10 cellular contexts compared by ENCODE assay signal in genomic region chr21:37452222-37452621, GRCh38.
DNase-seq lines count a peak whose midpoint lies in the region; ATAC-seq and TF ChIP-seq lines count a peak whose summit lies in the region.
"Had no signal": no experiment of that assay in that cellular context is flagged by ENCODE, and none has a peak within 500 bp of the region (broad histone marks: within the 10 kb centered on the region; RNA-seq: fewer than 3 reads in every experiment).

No MANE protein-coding gene starts in this region.

- H3K9me3 Mint-ChIP-seq in chondrocyte (ENCODE audit: low read depth), result no peaks in the 10 kb centered on the region

- no peak for TF ChIP-seq CTCF in chondrocyte (IDR thresholded peaks at IDR 0.05)
- no peak for TF ChIP-seq CTCF in mucosa of descending colon (IDR thresholded peaks at IDR 0.05)

- DNase-seq in Right ventricle myocardium inferior (ENCODE audit: missing footprints) (no peak), cardiac septum (ENCODE audit: low spot score) (no peak), chondrocyte (ENCODE audit: low spot score) (no peak), mucosa of descending colon (no peak), CD1c-positive myeloid dendritic cell (ENCODE audit: extremely low spot score) (no peak)
- DNase-seq: activated T-cell treated with anti-CD3 and anti-CD28 coated beads for 4 hours, NCI-H748 treated with DMSO at 0.1 percent for 48 hours had no signal

- no peaks in the 10 kb centered on the region for H3K9me3 ChIP-seq in mucosa of descending colon

- peaks cover 1% of the 10 kb centered on the region for H3K36me3 Mint-ChIP-seq in chondrocyte (ENCODE audit: low read depth)

- H3K4me1 Mint-ChIP-seq in chondrocyte (ENCODE audit: low read depth), result peaks cover 75% of the 10 kb centered on the region

- H3K36me3 ChIP-seq in mucosa of descending colon (ENCODE audit: low read depth), result no peaks in the 10 kb centered on the region

- peak overlapping the region; percentile 91 for H3K27ac Mint-ChIP-seq in chondrocyte (ENCODE audit: unreplicated experiment)

- peak overlapping the region; percentile 44 for H3K4me3 Mint-ChIP-seq in chondrocyte (ENCODE audit: unreplicated experiment)

- no peaks in the 10 kb centered on the region for H3K27me3 Mint-ChIP-seq in chondrocyte (ENCODE audit: low read depth)

- peak; percentile 88 for ATAC-seq in Right ventricle myocardium inferior
- ATAC-seq in mucosa of descending colon, result peak; percentile 31
- ATAC-seq in GM19035 (IDR thresholded peaks at IDR 0.05; ENCODE audit: unreplicated experiment), result no peak
- no peak for ATAC-seq in HG02884 (IDR thresholded peaks at IDR 0.05; ENCODE audit: unreplicated experiment)
- ATAC-seq in GM18517 (IDR thresholded peaks at IDR 0.05; ENCODE audit: unreplicated experiment), result no peak

- H3K4me1 ChIP-seq in mucosa of descending colon (ENCODE audit: low read depth), result peaks cover 19% of the 10 kb centered on the region

- H3K4me3 ChIP-seq in mucosa of descending colon, result no peak overlapping the region

- intact Hi-C loops in Right ventricle myocardium inferior (cut with DNase I) (no loop called here), cardiac septum (cut with DNase I) (loop anchor here (5.0 kb wide), 1 partner anchor 85 kb away; the partner anchor contains the start of gene DYRK1A), mucosa of descending colon (cut with DNase I, micrococcal nuclease) (no loop called here)

Comparison
In these comparisons a context has a peak if more than half of its experiments do, and no peak if none do; other contexts are left out.
1. ATAC-seq: peak in Right ventricle myocardium inferior (single experiment) and mucosa of descending colon (single experiment); none in GM19035 (single experiment), HG02884 (single experiment) and GM18517 (single experiment).